In genomic region chr12:119089668-119090013, GRCh38 we compare ENCODE assay signal across 20 cellular contexts.
A peak's percentile ranks its signal among the peaks of the same experiment; 100 is the strongest.
DNase-seq lines count a peak whose midpoint lies in the region; FAIRE-seq and TF ChIP-seq lines count a peak whose summit lies in the region.
"Had no signal": no experiment of that assay in that cellular context is flagged by ENCODE, and none has a peak within 500 bp of the region (broad histone marks: within the 10 kb centered on the region; RNA-seq: fewer than 3 reads in every experiment).

No MANE protein-coding gene starts in this region.

- H3K4me2 ChIP-seq in H1 (ENCODE audit: insufficient read depth in 1 of 2, low read depth in 2 of 2, low read length in 2 of 2) (peak overlapping the region in 1 of 2 experiments; percentile 5; a peak in 1 of 4 replicates), neural progenitor cell (peak overlapping the region; percentile 65)
- H3K4me2 ChIP-seq: BLaER1, KMS-11 had no signal

- no peak overlapping the region for H2AFZ ChIP-seq in H1 (ENCODE audit: low read length)
- no peak overlapping the region for H2AFZ ChIP-seq in neural progenitor cell (replicated peaks)

- H3K27me3 Mint-ChIP-seq in neural progenitor cell (ENCODE audit: insufficient read depth, low read depth) = peaks cover 20% of the 10 kb centered on the region

- H3K36me3 ChIP-seq in cardiac muscle cell (no peaks in the 10 kb centered on the region), HUES48 (ENCODE audit: control insufficient read depth, insufficient read depth, low read length) (no peaks in the 10 kb centered on the region), H1 (ENCODE audit: control insufficient read depth in 2 of 4, insufficient read depth in 4 of 4, low read length in 3 of 4) (no peaks in the 10 kb centered on the region), neural progenitor cell (no peaks in the 10 kb centered on the region)
- H3K36me3 ChIP-seq: BLaER1, HAP-1 had no signal

- no peak overlapping the region for H3K56ac ChIP-seq in H1 (replicated peaks; ENCODE audit: insufficient read length, low read depth, low read length)

- peaks cover 26% of the 10 kb centered on the region for H3F3A ChIP-seq in neural progenitor cell (ENCODE audit: low read depth)

- H3K23me2 ChIP-seq in H1 (ENCODE audit: low read depth, low read length) = no peaks in the 10 kb centered on the region

- no peak for FAIRE-seq in H1 (lab: Jason Lieb, UNC)
- FAIRE-seq: GM12878 had no signal

- H3K9ac ChIP-seq in HUES48 (ENCODE audit: low read depth, low read length) = no peak overlapping the region
- no peak overlapping the region for H3K9ac ChIP-seq in H1 (replicated peaks in 1 of 4; ENCODE audit: extremely low read depth in 1 of 4, low read depth in 3 of 4, low read length in 3 of 4)
- H3K9ac ChIP-seq in neural progenitor cell = no peak overlapping the region
- H3K9ac ChIP-seq: BLaER1, KMS-11 had no signal

- no peak for TF ChIP-seq EP300 in H1 (IDR thresholded peaks at IDR 0.05; ENCODE audit: borderline replicate concordance in 1 of 2, low read depth in 2 of 2, low read length in 2 of 2)

- no peak overlapping the region for H4K5ac ChIP-seq in H1 (ENCODE audit: insufficient read length, low read depth, low read length)

- peak overlapping the region; percentile 92; the same call in 1 of the 2 replicates for H2BK5ac ChIP-seq in H1 (ENCODE audit: low read depth, low read length)

- H4K8ac ChIP-seq in H1 (ENCODE audit: extremely low read depth, insufficient read depth, low read length) = no peak overlapping the region

- no peak overlapping the region for H2BK12ac ChIP-seq in H1 (ENCODE audit: low read depth, low read length)

- intact Hi-C loops in cardiac septum (cut with DNase I) = no loop called here

- H3K27ac Mint-ChIP-seq in neural progenitor cell = peak overlapping the region; percentile 81
- H3K27ac Mint-ChIP-seq: CD14-positive monocyte; CD4-positive, alpha-beta memory T cell had no signal

- POLR2A ChIA-PET in H1 (lab: Charles Lee; ENCODE audit: partially characterized antibody) = interaction anchor here (1.0 to 1.9 kb wide), 6 partner anchors 9 to 80 kb away, joined by 3 to 8 read pairs (median 4); no protein-coding TSS in a partner anchor

- H3K79me2 ChIP-seq in H1 (ENCODE audit: control insufficient read depth in 1 of 2, insufficient read depth in 2 of 2, low read length in 2 of 2) (no peaks in the 10 kb centered on the region), neural progenitor cell (ENCODE audit: low read depth) (no peaks in the 10 kb centered on the region)

- no peak overlapping the region for H3K4ac ChIP-seq in H1 (replicated peaks; ENCODE audit: insufficient read length, low read depth, low read length)

- no peaks in the 10 kb centered on the region for H3K9me3 Mint-ChIP-seq in neural progenitor cell
- H3K9me3 Mint-ChIP-seq: CD14-positive monocyte had no signal

- no peak for TF ChIP-seq RAD21 in H1 (IDR thresholded peaks at IDR 0.05 in 1 of 2, conservative IDR thresholded peaks at IDR 0.05 in 1 of 2; ENCODE audit: low read depth in 2 of 2, low read length in 2 of 2)

- no peaks in the 10 kb centered on the region for H3K79me1 ChIP-seq in H1 (ENCODE audit: low read depth, low read length)

- H3K4me3 ChIP-seq in cardiac muscle cell (no peak overlapping the region), HUES48 (ENCODE audit: low read depth, low read length) (no peak overlapping the region), H1 (ENCODE audit: extremely low read depth in 1 of 4, insufficient read depth in 2 of 4, low read depth in 3 of 4, low read length in 4 of 4) (no peak overlapping the region; a peak in 1 of 8 replicates), neural progenitor cell (no peak overlapping the region)
- H3K4me3 ChIP-seq: BLaER1, GM12878, HAP-1 had no signal

- H3K18ac ChIP-seq in H1 (ENCODE audit: extremely low read depth, low read length) = no peak overlapping the region; the same call in 1 of the 2 replicates

- peak overlapping the region; percentile 88 for H2BK120ac ChIP-seq in H1 (replicated peaks; ENCODE audit: low read depth, low read length)

- peak overlapping the region; percentile 48 for H4K91ac ChIP-seq in H1 (replicated peaks; ENCODE audit: insufficient read length, low read length)

- no peaks in the 10 kb centered on the region for H3K9me3 ChIP-seq in cardiac muscle cell (ENCODE audit: low read depth)
- no peaks in the 10 kb centered on the region for H3K9me3 ChIP-seq in HUES48 (ENCODE audit: control insufficient read depth, insufficient read depth, low read length)
- H3K9me3 ChIP-seq in H1 (ENCODE audit: insufficient read depth in 2 of 2, low read depth in 1 of 2, low read length in 1 of 2) = no peaks in the 10 kb centered on the region
- no peaks in the 10 kb centered on the region for H3K9me3 ChIP-seq in neural progenitor cell (ENCODE audit: low read depth)
- H3K9me3 ChIP-seq: BLaER1, HAP-1 had no signal

- CTCF ChIA-PET in H1 (lab: Charles Lee; ENCODE audit: partially characterized antibody) = interaction anchor here (0.5 to 1.5 kb wide), 6 partner anchors 21 to 457 kb away, joined by 3 to 5 read pairs (median 4); partner anchors contain the start of gene SRRM4

- H3K4me1 ChIP-seq in cardiac muscle cell (ENCODE audit: low read depth) (peaks cover 18% of the 10 kb centered on the region), HUES48 (ENCODE audit: control insufficient read depth, insufficient read depth, low read length) (peaks cover 32% of the 10 kb centered on the region), H1 (replicated peaks in 1 of 4; ENCODE audit: control insufficient read depth in 3 of 4, insufficient read depth in 4 of 4, low read length in 3 of 4) (peaks cover 7 to 21% (median 17%) of the 10 kb centered on the region in 4 experiments), neural progenitor cell (peaks cover 32% of the 10 kb centered on the region)
- H3K4me1 ChIP-seq: BLaER1, HAP-1 had no signal

- H4K20me1 ChIP-seq in H1 (replicated peaks in 1 of 2; ENCODE audit: control insufficient read depth in 1 of 2, insufficient read depth in 2 of 2, low read length in 2 of 2) (no peaks in the 10 kb centered on the region), neural progenitor cell (ENCODE audit: low read depth) (no peaks in the 10 kb centered on the region)
- H4K20me1 ChIP-seq: BLaER1 had no signal

- no peak overlapping the region for H3K23ac ChIP-seq in H1 (ENCODE audit: insufficient read length)

- no peak for TF ChIP-seq POLR2A in H1 (IDR thresholded peaks at IDR 0.05; ENCODE audit: control extremely low read depth in 1 of 2, low read depth in 2 of 2, low read length in 2 of 2)

- H3K27ac ChIP-seq in cardiac muscle cell (peak overlapping the region; percentile 81), HUES48 (ENCODE audit: low read depth, low read length) (peak overlapping the region; percentile 54), H1 (ENCODE audit: low read depth, low read length) (peak overlapping the region; percentile 47; the same call in 1 of the 2 replicates), neural progenitor cell (no peak overlapping the region)
- H3K27ac ChIP-seq: BLaER1, HL-60, KMS-11 had no signal

- TF ChIP-seq CTCF in cardiac muscle cell (IDR thresholded peaks at IDR 0.05; ENCODE audit: low read depth, low read length) (no peak), H1 (IDR thresholded peaks at IDR 0.05; ENCODE audit: control extremely low read depth in 1 of 3, insufficient read depth in 1 of 3, low read depth in 1 of 3, low read length in 3 of 3) (no peak), neural progenitor cell (IDR thresholded peaks at IDR 0.05) (no peak), GM10266 (IDR thresholded peaks at IDR 0.05; ENCODE audit: control insufficient read depth, insufficient read depth, low read depth, missing control alignments) (no peak)

- DNase-seq in cardiac muscle cell (ENCODE audit: low read depth in 1 of 2, low spot score in 1 of 2) (no peak), cardiac septum (ENCODE audit: low spot score) (no peak), H1 (ENCODE audit: low read depth in 1 of 2, low spot score in 2 of 2) (no peak), neural progenitor cell (ENCODE audit: low spot score) (no peak), NCI-H1417 (lab: John Stamatoyannopoulos, UW) (no peak), GM10266 (ENCODE audit: extremely low spot score) (no peak)
- no peak for DNase-seq in stimulated activated CD4-positive, alpha-beta T cell treated with anti-CD3 and anti-CD28 coated beads, Interleukin-2, amount 100 ng/mL, for 48 hours
- DNase-seq: 8988T; Calu3; CD4-positive, alpha-beta memory T cell; DMS79 treated with DMSO at 0.1 percent for 48 hours; GF-D8; GOT3 had no signal

- no peaks in the 10 kb centered on the region for H3K36me3 Mint-ChIP-seq in neural progenitor cell
- H3K36me3 Mint-ChIP-seq: CD14-positive monocyte; CD4-positive, alpha-beta memory T cell had no signal

- H2BK20ac ChIP-seq in H1 (ENCODE audit: low read length) = peak overlapping the region; percentile 99; the same call in 1 of the 2 replicates

- no peaks in the 10 kb centered on the region for H3K27me3 ChIP-seq in cardiac muscle cell
- no peaks in the 10 kb centered on the region for H3K27me3 ChIP-seq in HUES48 (ENCODE audit: control insufficient read depth, insufficient read depth, low read length)
- H3K27me3 ChIP-seq in H1 (replicated peaks in 1 of 4; ENCODE audit: control insufficient read depth in 3 of 4, extremely low read depth in 1 of 4, insufficient read depth in 3 of 4, low read length in 3 of 4) = no peaks in the 10 kb centered on the region
- no peaks in the 10 kb centered on the region for H3K27me3 ChIP-seq in neural progenitor cell
- H3K27me3 ChIP-seq: BLaER1 had no signal

- H3K4me1 Mint-ChIP-seq in neural progenitor cell = peaks cover 36% of the 10 kb centered on the region
- H3K4me1 Mint-ChIP-seq: CD14-positive monocyte; CD4-positive, alpha-beta memory T cell had no signal

- H3K14ac ChIP-seq in H1 (ENCODE audit: insufficient read length) = no peak overlapping the region

- no peak overlapping the region for H2AK5ac ChIP-seq in H1 (ENCODE audit: low read depth, low read length)

- peak overlapping the region; percentile 14 for H3K4me3 Mint-ChIP-seq in neural progenitor cell
- H3K4me3 Mint-ChIP-seq: CD14-positive monocyte; CD4-positive, alpha-beta memory T cell had no signal

- no peak overlapping the region for H2BK15ac ChIP-seq in H1 (ENCODE audit: low read length)

TF ChIP-seq in H1, 55 proteins besides CTCF, POLR2A, EP300 and RAD21 (continues in another document):
- TF ChIP-seq CHD2 (IDR thresholded peaks at IDR 0.05; ENCODE audit: low read length) (no peak), CTBP2 (IDR thresholded peaks at IDR 0.05; ENCODE audit: borderline replicate concordance, insufficient read depth, insufficient read length, low read length) (no peak), TAF7 (optimal IDR thresholded peaks at IDR 0.05; ENCODE audit: borderline replicate concordance, low read depth, low read length) (no peak), USF2 (IDR thresholded peaks at IDR 0.05; ENCODE audit: low read length) (no peak), RXRA (IDR thresholded peaks at IDR 0.05; ENCODE audit: insufficient read depth, low read depth, low read length) (no peak), SP2 (IDR thresholded peaks at IDR 0.05; ENCODE audit: low read length) (no peak)
